In genomic region chr14:69327507-69327906, GRCh38 we compare ENCODE assay signal across 19 cellular contexts.
"Had no signal": no experiment of that assay in that cellular context is flagged by ENCODE, and none has a peak within 500 bp of the region (broad histone marks: within the 10 kb centered on the region; RNA-seq: fewer than 3 reads in every experiment).

No MANE protein-coding gene starts in this region.

- H3K27ac Mint-ChIP-seq: activated naive CD4-positive, alpha-beta T cell treated with anti-CD3 and anti-CD28 coated beads, Interleukin-2, amount 50 U/mL, for 24 hours; naive thymus-derived CD4-positive, alpha-beta T cell had no signal

- H2AFZ ChIP-seq: hepatocyte had no signal

- H3K9me3 ChIP-seq: tibial artery had no signal

- H3K27me3 Mint-ChIP-seq: activated naive CD4-positive, alpha-beta T cell treated with anti-CD3 and anti-CD28 coated beads, Interleukin-2, amount 50 U/mL, for 24 hours; activated T-cell treated with anti-CD3 and anti-CD28 coated beads, Interleukin-2, amount 50 U/mL, for 24 hours had no signal

- H3K36me3 Mint-ChIP-seq: activated naive CD4-positive, alpha-beta T cell treated with anti-CD3 and anti-CD28 coated beads, Interleukin-2, amount 50 U/mL, for 24 hours; naive thymus-derived CD4-positive, alpha-beta T cell had no signal

- H3K4me3 ChIP-seq: dorsolateral prefrontal cortex, hepatocyte, tibial artery had no signal

- H3K4me1 Mint-ChIP-seq: activated naive CD4-positive, alpha-beta T cell treated with anti-CD3 and anti-CD28 coated beads, Interleukin-2, amount 50 U/mL, for 24 hours had no signal

- H3K9me3 Mint-ChIP-seq: activated naive CD4-positive, alpha-beta T cell treated with anti-CD3 and anti-CD28 coated beads, Interleukin-2, amount 50 U/mL, for 24 hours; activated T-cell treated with anti-CD3 and anti-CD28 coated beads, Interleukin-2, amount 50 U/mL, for 24 hours had no signal

- H3K4me1 ChIP-seq: tibial artery had no signal

- H3K27ac ChIP-seq: epithelial cell of prostate, hepatocyte, tibial artery, VCaP had no signal

- DNase-seq: activated CD4-positive, alpha-beta T cell treated with anti-CD3 and anti-CD28 coated beads for 1 hour; activated CD4-positive, alpha-beta T cell treated with anti-CD3 and anti-CD28 coated beads, Interleukin-2, amount 50 U/mL, for 4 hours; activated effector memory CD4-positive, alpha-beta T cell treated with Interleukin-2 at 50 U/mL for 16 hours; activated T-cell treated with anti-CD3 and anti-CD28 coated beads, Interleukin-2, amount 50 U/mL, for 24 hours; foreskin fibroblast; left cardiac atrium; mesenchymal stem cell; nucleus accumbens; stimulated activated CD4-positive, alpha-beta T cell treated with anti-CD3 and anti-CD28 coated beads, Interleukin-2, amount 100 ng/mL, for 24 hours; stimulated activated naive CD4-positive, alpha-beta T cell treated with Interleukin-2 at 50 U/mL for 16 hours; SW 1271; T-helper 2 cell had no signal

- ATAC-seq: left cardiac atrium; naive thymus-derived CD4-positive, alpha-beta T cell had no signal

- H3K27me3 ChIP-seq: dorsolateral prefrontal cortex, hepatocyte, tibial artery had no signal

- H3K4me3 Mint-ChIP-seq: activated naive CD4-positive, alpha-beta T cell treated with anti-CD3 and anti-CD28 coated beads, Interleukin-2, amount 50 U/mL, for 24 hours; activated T-cell treated with anti-CD3 and anti-CD28 coated beads, Interleukin-2, amount 50 U/mL, for 24 hours; naive thymus-derived CD4-positive, alpha-beta T cell had no signal

- H3K4me2 ChIP-seq: hepatocyte had no signal
